15 cellular contexts compared by ENCODE assay signal in the genomic region with DNA sequence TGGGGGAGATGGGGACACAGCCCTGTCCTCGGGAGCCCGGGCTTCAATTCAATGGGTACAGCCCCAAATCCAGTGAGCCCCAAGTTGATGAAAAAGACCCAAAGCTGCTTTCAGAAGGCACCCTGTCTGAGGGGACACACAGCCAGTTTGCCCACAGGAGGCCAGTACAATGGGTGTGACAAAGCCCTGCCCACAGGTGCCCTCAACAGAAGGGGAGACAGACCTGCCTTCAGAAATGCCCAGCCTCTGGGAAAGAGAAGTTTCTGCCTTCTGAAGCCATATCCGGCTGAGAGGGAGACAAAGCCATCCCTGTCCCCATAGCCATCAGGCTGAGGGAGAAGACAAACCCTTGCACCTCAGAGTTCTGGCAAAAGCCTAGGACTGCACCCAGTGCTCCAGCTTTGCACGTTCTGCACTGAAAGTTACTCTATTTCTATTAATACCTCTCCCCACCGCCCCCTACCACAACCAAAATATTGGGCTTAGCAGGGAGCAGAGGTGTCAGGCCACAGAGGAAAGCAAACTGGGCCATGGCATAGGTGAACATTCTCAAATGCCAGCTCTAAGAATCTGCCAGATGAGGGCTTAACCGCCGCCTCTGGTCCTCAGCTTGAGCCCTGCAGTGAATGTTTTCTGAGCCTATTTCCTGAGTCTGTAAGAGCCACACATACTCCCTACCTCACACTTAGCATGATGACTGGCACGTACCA. TPM values are rescaled to one million over a fixed set of nuclear protein-coding genes. Genes with fewer than 3 reads are reported as not detected.
"Had no signal": no experiment of that assay in that cellular context is flagged by ENCODE, and none has a peak within 500 bp of the region (broad histone marks: within the 10 kb centered on the region; RNA-seq: fewer than 3 reads in every experiment).

No MANE protein-coding gene starts in this region.

- H3K27me3 ChIP-seq: cardiac muscle cell, colonic mucosa, ovary had no signal

- H3K27ac Mint-ChIP-seq: activated CD4-positive, alpha-beta T cell treated with anti-CD3 and anti-CD28 coated beads, Interleukin-2, amount 10 ng/mL, durations not matched to agents 7 days and 5 days; activated naive CD8-positive, alpha-beta T cell treated with anti-CD3 and anti-CD28 coated beads, Interleukin-2, amount 50 U/mL, for 24 hours; memory B cell; stimulated activated naive CD8-positive, alpha-beta T cell treated with anti-CD3 and anti-CD28 coated beads, Interleukin-15, amount 100 ng/mL, for 72 hours had no signal

- H3K36me3 ChIP-seq: colonic mucosa, ovary had no signal

- ATAC-seq: activated naive CD8-positive, alpha-beta T cell treated with anti-CD3 and anti-CD28 coated beads, Interleukin-2, amount 50 U/mL, for 24 hours had no signal

- H3K4me3 Mint-ChIP-seq: activated CD4-positive, alpha-beta T cell treated with anti-CD3 and anti-CD28 coated beads, Interleukin-2, amount 10 ng/mL, durations not matched to agents 7 days and 5 days; activated naive CD8-positive, alpha-beta T cell treated with anti-CD3 and anti-CD28 coated beads, Interleukin-2, amount 50 U/mL, for 24 hours; memory B cell; stimulated activated naive CD8-positive, alpha-beta T cell treated with anti-CD3 and anti-CD28 coated beads, Interleukin-15, amount 100 ng/mL, for 72 hours had no signal

- H3K4me3 ChIP-seq: cardiac muscle cell, colonic mucosa, ovary, thoracic aorta had no signal

- DNase-seq: activated CD4-positive, alpha-beta T cell treated with anti-CD3 and anti-CD28 coated beads, Interleukin-2, amount 10 ng/mL, durations not matched to agents 7 days and 5 days; activated CD4-positive, CD25-positive, alpha-beta regulatory T cell; activated naive CD8-positive, alpha-beta T cell treated with anti-CD3 and anti-CD28 coated beads, Interleukin-2, amount 50 U/mL, for 24 hours; activated T-cell treated with anti-CD3 and anti-CD28 coated beads, Interleukin-2, amount 50 U/mL, for 48 hours; colonic mucosa; hypothalamus; left colon; ovary; stimulated activated CD4-positive, alpha-beta T cell treated with anti-CD3 and anti-CD28 coated beads, Interleukin-2, amount 100 ng/mL, for 48 hours; stimulated activated naive CD8-positive, alpha-beta T cell treated with anti-CD3 and anti-CD28 coated beads, Interleukin-15, amount 100 ng/mL, for 72 hours had no signal

- H3K4me1 ChIP-seq: colonic mucosa had no signal

- H3K27ac ChIP-seq: cardiac muscle cell, colonic mucosa, ovary, thoracic aorta had no signal

- FAIRE-seq: astrocyte had no signal

- H3K27me3 Mint-ChIP-seq: memory B cell; stimulated activated naive CD8-positive, alpha-beta T cell treated with anti-CD3 and anti-CD28 coated beads, Interleukin-15, amount 100 ng/mL, for 72 hours had no signal

- H3K9me3 ChIP-seq: colonic mucosa, ovary, thoracic aorta had no signal

RNA-seq across cellular contexts. Expression of a gene that starts 18.0 kb away (rescaled TPM):
- total RNA-seq: glomerular endothelial cell had no signal
- polyA plus RNA-seq: cardiac muscle cell had no signal
